Comparison of ENCODE assay signal across 1 cellular context in genomic region chr12:94198872-94199271, GRCh38.
TF ChIP-seq lines count a peak whose summit lies in the region.

No MANE protein-coding gene starts in this region.

TF ChIP-seq in WTC11, 78 proteins besides CTCF, POLR2A, EP300 and RAD21 (continued from another document):
- TF ChIP-seq ARID4B (CRISPR knock-in tag; IDR thresholded peaks at IDR 0.05; ENCODE audit: borderline replicate concordance) (no peak), SMAD4 (CRISPR knock-in tag; IDR thresholded peaks at IDR 0.05) (no peak), MLX (CRISPR knock-in tag; IDR thresholded peaks at IDR 0.05) (no peak), ETV6 (CRISPR knock-in tag; IDR thresholded peaks at IDR 0.05) (no peak), PRDM15 (CRISPR knock-in tag; IDR thresholded peaks at IDR 0.05) (no peak), RELA (CRISPR knock-in tag; IDR thresholded peaks at IDR 0.05; ENCODE audit: borderline replicate concordance) (no peak), ZMAT4 (CRISPR knock-in tag; IDR thresholded peaks at IDR 0.05) (no peak), TP53 (CRISPR knock-in tag; IDR thresholded peaks at IDR 0.05) (no peak), CREM (CRISPR knock-in tag; IDR thresholded peaks at IDR 0.05) (no peak)
TF ChIP-seq in WTC11: peak in this region for 0.
